In genomic region chr12:41287500-41287899, GRCh38 we compare ENCODE assay signal across 22 cellular contexts.
A peak's percentile ranks its signal among the peaks of the same experiment; 100 is the strongest.
DNase-seq lines count a peak whose midpoint lies in the region; ATAC-seq and TF ChIP-seq lines count a peak whose summit lies in the region.
"Had no signal": no experiment of that assay in that cellular context is flagged by ENCODE, and none has a peak within 500 bp of the region (broad histone marks: within the 10 kb centered on the region; RNA-seq: fewer than 3 reads in every experiment).

No MANE protein-coding gene starts in this region.

- H4K20me1 ChIP-seq in PC-9 (ENCODE audit: insufficient read depth), result no peaks in the 10 kb centered on the region

- no peaks in the 10 kb centered on the region for H3K9me3 Mint-ChIP-seq in activated CD8-positive, alpha-beta T cell treated with anti-CD3 and anti-CD28 coated beads, Interleukin-2, amount 10 ng/mL, durations not matched to agents 7 days and 5 days (ENCODE audit: insufficient read depth)
- no peaks in the 10 kb centered on the region for H3K9me3 Mint-ChIP-seq in T-cell
- H3K9me3 Mint-ChIP-seq: activated CD8-positive, alpha-beta T cell treated with anti-CD3 and anti-CD28 coated beads for 36 hours; CD8-positive, alpha-beta memory T cell; dendritic cell treated with granulocyte-macrophage colony-stimulating factor and Interleukin-4, amounts not matched to agents 40 ng/mL and 50 ng/mL, for 4 days had no signal

- H3K4me3 Mint-ChIP-seq in activated CD8-positive, alpha-beta T cell treated with anti-CD3 and anti-CD28 coated beads, Interleukin-2, amount 10 ng/mL, durations not matched to agents 7 days and 5 days, result no peak overlapping the region
- no peak overlapping the region for H3K4me3 Mint-ChIP-seq in T-cell
- H3K4me3 Mint-ChIP-seq: activated CD8-positive, alpha-beta T cell treated with anti-CD3 and anti-CD28 coated beads for 36 hours; CD8-positive, alpha-beta memory T cell; dendritic cell treated with granulocyte-macrophage colony-stimulating factor and Interleukin-4, amounts not matched to agents 40 ng/mL and 50 ng/mL, for 4 days had no signal

- H3K79me2 ChIP-seq in PC-9 (ENCODE audit: low read depth), result no peaks in the 10 kb centered on the region

- H3F3A ChIP-seq in PC-9 (ENCODE audit: insufficient read depth, low read depth), result peaks cover 1% of the 10 kb centered on the region; the same call in 1 of the 2 replicates

- no peaks in the 10 kb centered on the region for H3K36me3 ChIP-seq in HEK293 (ENCODE audit: control insufficient read depth in 2 of 2, insufficient read depth in 1 of 2, low read length in 2 of 2)
- no peaks in the 10 kb centered on the region for H3K36me3 ChIP-seq in neuron (ENCODE audit: insufficient read depth, low read length)
- no peaks in the 10 kb centered on the region for H3K36me3 ChIP-seq in PC-9 (ENCODE audit: low read depth)

- no peaks in the 10 kb centered on the region for H3K27me3 Mint-ChIP-seq in activated CD8-positive, alpha-beta T cell treated with anti-CD3 and anti-CD28 coated beads, Interleukin-2, amount 10 ng/mL, durations not matched to agents 7 days and 5 days (ENCODE audit: low read depth)
- H3K27me3 Mint-ChIP-seq in T-cell, result no peaks in the 10 kb centered on the region
- H3K27me3 Mint-ChIP-seq: activated CD8-positive, alpha-beta T cell treated with anti-CD3 and anti-CD28 coated beads for 36 hours; CD8-positive, alpha-beta memory T cell; dendritic cell treated with granulocyte-macrophage colony-stimulating factor and Interleukin-4, amounts not matched to agents 40 ng/mL and 50 ng/mL, for 4 days had no signal

- H3K27ac ChIP-seq in HEK293 (ENCODE audit: extremely low read depth, low read depth, low read length) (peak overlapping the region; percentile 79), PC-9 (no peak overlapping the region)

- H3K4me1 Mint-ChIP-seq in activated CD8-positive, alpha-beta T cell treated with anti-CD3 and anti-CD28 coated beads, Interleukin-2, amount 10 ng/mL, durations not matched to agents 7 days and 5 days (ENCODE audit: low read depth), result no peaks in the 10 kb centered on the region
- H3K4me1 Mint-ChIP-seq in T-cell, result no peaks in the 10 kb centered on the region
- H3K4me1 Mint-ChIP-seq: CD8-positive, alpha-beta memory T cell had no signal

- no peak overlapping the region for H3K4me2 ChIP-seq in PC-9

- POLR2A ChIA-PET in HEK293 (lab: Yijun Ruan, JAX), result interaction anchor here (0.5 kb wide), 1 partner anchor 857 kb away, joined by 3 read pairs; the partner anchor contains the start of gene GXYLT1
- POLR2A ChIA-PET in activated CD8-positive, alpha-beta T cell treated with anti-CD3 and anti-CD28 coated beads, Interleukin-2, amount 10 ng/mL, durations not matched to agents 7 days and 5 days (lab: Charles Lee), result no interaction called here
- POLR2A ChIA-PET in PC-9 (lab: Charles Lee; ENCODE audit: unreplicated experiment), result no interaction called here
- POLR2A ChIA-PET in T-cell (lab: Charles Lee), result no interaction called here

- no peak overlapping the region for H3K27ac Mint-ChIP-seq in activated CD8-positive, alpha-beta T cell treated with anti-CD3 and anti-CD28 coated beads, Interleukin-2, amount 10 ng/mL, durations not matched to agents 7 days and 5 days
- H3K27ac Mint-ChIP-seq in T-cell, result no peak overlapping the region
- H3K27ac Mint-ChIP-seq: activated CD8-positive, alpha-beta T cell treated with anti-CD3 and anti-CD28 coated beads for 36 hours; CD8-positive, alpha-beta memory T cell; dendritic cell treated with granulocyte-macrophage colony-stimulating factor and Interleukin-4, amounts not matched to agents 40 ng/mL and 50 ng/mL, for 4 days had no signal

- H3K9me3 ChIP-seq in HEK293 (ENCODE audit: control insufficient read depth, insufficient read depth, low read depth, low read length), result no peaks in the 10 kb centered on the region
- peaks cover 2% of the 10 kb centered on the region for H3K9me3 ChIP-seq in neuron (ENCODE audit: low read length)
- H3K9me3 ChIP-seq in PC-9 (ENCODE audit: insufficient read depth, low read depth), result no peaks in the 10 kb centered on the region

- H3K9me2 ChIP-seq in PC-9 (ENCODE audit: insufficient read depth), result no peaks in the 10 kb centered on the region

- TF ChIP-seq CTCF in HEK293 (tag by site-specific recombination; IDR thresholded peaks at IDR 0.05), result no peak
- no peak for TF ChIP-seq CTCF in GM20000 (IDR thresholded peaks at IDR 0.05; ENCODE audit: extremely low read depth, missing control alignments)
- no peak for TF ChIP-seq CTCF in PC-9 (conservative IDR thresholded peaks at IDR 0.05)

- CTCF ChIA-PET in HEK293 (lab: Yijun Ruan, JAX) (interaction anchor here (1.1 kb wide), 1 partner anchor 10 kb away, joined by 4 read pairs; no protein-coding TSS in a partner anchor), PC-9 (lab: Charles Lee) (no interaction called here), T-cell (lab: Charles Lee) (no interaction called here)
- CTCF ChIA-PET in activated CD8-positive, alpha-beta T cell treated with anti-CD3 and anti-CD28 coated beads, Interleukin-2, amount 10 ng/mL, durations not matched to agents 7 days and 5 days (lab: Charles Lee), result interaction anchor here (2.0 kb wide), 1 partner anchor 11 kb away, joined by 8 read pairs; no protein-coding TSS in a partner anchor

- intact Hi-C loops in PC-9 (cut with micrococcal nuclease; ENCODE audit: unreplicated experiment), result no loop called here

- H3K4me1 ChIP-seq in HEK293 (ENCODE audit: control insufficient read depth, insufficient read depth, low read length) (peaks cover 20% of the 10 kb centered on the region), neuron (ENCODE audit: insufficient read depth, low read length) (peaks cover 10% of the 10 kb centered on the region), PC-9 (replicated peaks; ENCODE audit: insufficient read depth) (peaks cover 9% of the 10 kb centered on the region)

- DNase-seq in RPMI7951 (ENCODE audit: low read depth), result peak; percentile 15
- no peak for DNase-seq in activated CD8-positive, alpha-beta T cell treated with anti-CD3 and anti-CD28 coated beads, Interleukin-2, amount 10 ng/mL, durations not matched to agents 7 days and 5 days
- DNase-seq in GM20000 (ENCODE audit: low spot score), result no peak
- DNase-seq in PC-9, result no peak
- no peak for DNase-seq in T-cell
- DNase-seq: activated CD8-positive, alpha-beta T cell treated with anti-CD3 and anti-CD28 coated beads for 36 hours; activated naive CD4-positive, alpha-beta T cell treated with Interleukin-2 at 50 U/mL for 16 hours; activated T-cell treated with anti-CD3 and anti-CD28 coated beads, Interleukin-2, amount 50 U/mL, for 1 hour; amniotic stem cell; CD8-positive, alpha-beta memory T cell; hippocampal formation; KG1; NCI-H226; right cardiac atrium; stimulated activated CD8-positive, alpha-beta memory T cell treated with anti-CD3 and anti-CD28 coated beads, Interleukin-4, amount 100 ng/mL, for 48 hours had no signal

- H3K4me3 ChIP-seq in HEK293 (ENCODE audit: low read depth, low read length), result no peak overlapping the region
- H3K4me3 ChIP-seq in neuron (ENCODE audit: low read length), result no peak overlapping the region
- H3K4me3 ChIP-seq in PC-9, result no peak overlapping the region

- no peaks in the 10 kb centered on the region for H3K36me3 Mint-ChIP-seq in activated CD8-positive, alpha-beta T cell treated with anti-CD3 and anti-CD28 coated beads, Interleukin-2, amount 10 ng/mL, durations not matched to agents 7 days and 5 days (ENCODE audit: low read depth)
- H3K36me3 Mint-ChIP-seq in T-cell, result no peaks in the 10 kb centered on the region
- H3K36me3 Mint-ChIP-seq: CD8-positive, alpha-beta memory T cell had no signal

- H2AFZ ChIP-seq in neuron (ENCODE audit: low read depth, low read length), result peak overlapping the region; percentile 89
- H2AFZ ChIP-seq in PC-9, result no peak overlapping the region

- ATAC-seq in GM19035 (IDR thresholded peaks at IDR 0.05; ENCODE audit: unreplicated experiment) (peak; percentile 74), T-cell (replicated peaks in 1 of 4) (no peak)
- ATAC-seq in activated CD8-positive, alpha-beta T cell treated with anti-CD3 and anti-CD28 coated beads, Interleukin-2, amount 10 ng/mL, durations not matched to agents 7 days and 5 days, result no peak
- ATAC-seq: activated CD4-positive, CD25-positive, alpha-beta regulatory T cell treated with anti-CD3 and anti-CD28 coated beads, Interleukin-2, amount 50 U/mL, for 24 hours; activated CD8-positive, alpha-beta T cell treated with anti-CD3 and anti-CD28 coated beads for 36 hours; HCT116; right cardiac atrium; SK-N-SH treated with all-trans-retinoic acid at 6 μM for 48 hours had no signal

- H3K27me3 ChIP-seq in neuron (ENCODE audit: insufficient read depth, low read length), result no peaks in the 10 kb centered on the region
- no peaks in the 10 kb centered on the region for H3K27me3 ChIP-seq in PC-9 (ENCODE audit: insufficient read depth, low read depth)

- no TSS peak for BruUV-seq in PC-9 (replicated peaks; lab: Mats Ljungman, UMichigan)

TF ChIP-seq in HEK293, 187 proteins besides CTCF, POLR2A, EP300 and RAD21:
- TF ChIP-seq ZNF223 (tag by site-specific recombination; IDR thresholded peaks at IDR 0.05), result no peak

Comparison
In these comparisons a context has a peak if more than half of its experiments do, and no peak if none do; other contexts are left out.
1. CTCF ChIA-PET loops: an anchor here in HEK293 (1.1 kb wide) and activated CD8-positive, alpha-beta T cell treated with anti-CD3 and anti-CD28 coated beads, Interleukin-2, amount 10 ng/mL, durations not matched to agents 7 days and 5 days (2.0 kb wide); none called in PC-9 and T-cell.